In genomic region chr18:34330308-34330707, GRCh38 we compare ENCODE assay signal across 20 cellular contexts.
A peak's percentile ranks its signal among the peaks of the same experiment; 100 is the strongest.
DNase-seq lines count a peak whose midpoint lies in the region; ATAC-seq and TF ChIP-seq lines count a peak whose summit lies in the region.
"Had no signal": no experiment of that assay in that cellular context is flagged by ENCODE, and none has a peak within 500 bp of the region (broad histone marks: within the 10 kb centered on the region; RNA-seq: fewer than 3 reads in every experiment).

No MANE protein-coding gene starts in this region.

- no peaks in the 10 kb centered on the region for H3K9me3 ChIP-seq in A673 (ENCODE audit: low read depth, low read length, poor library complexity, severe bottlenecking)
- no peaks in the 10 kb centered on the region for H3K9me3 ChIP-seq in colonic mucosa

- H3K36me3 Mint-ChIP-seq in activated naive CD4-positive, alpha-beta T cell treated with anti-CD3 and anti-CD28 coated beads, Interleukin-2, amount 10 ng/mL, durations not matched to agents 7 days and 5 days = no peaks in the 10 kb centered on the region
- no peaks in the 10 kb centered on the region for H3K36me3 Mint-ChIP-seq in immature natural killer cell
- H3K36me3 Mint-ChIP-seq: activated naive CD8-positive, alpha-beta T cell treated with anti-CD3 and anti-CD28 coated beads, Interleukin-2, amount 10 ng/mL, durations not matched to agents 7 days and 5 days; stimulated activated memory B cell treated with anti-CD40 and anti-IgM and Interleukin-4, amounts not matched to agents 10 μg/mL and 1 μg/mL and 100 μg/mL, for 72 hours had no signal

- H3K9ac ChIP-seq in colonic mucosa (ENCODE audit: low read depth in 2 of 2, low read length in 2 of 2) = no peak overlapping the region

- H3K27ac Mint-ChIP-seq in activated naive CD4-positive, alpha-beta T cell treated with anti-CD3 and anti-CD28 coated beads, Interleukin-2, amount 10 ng/mL, durations not matched to agents 7 days and 5 days = no peak overlapping the region
- H3K27ac Mint-ChIP-seq in immature natural killer cell = no peak overlapping the region
- H3K27ac Mint-ChIP-seq: activated naive CD8-positive, alpha-beta T cell treated with anti-CD3 and anti-CD28 coated beads, Interleukin-2, amount 10 ng/mL, durations not matched to agents 7 days and 5 days; CD4-positive, alpha-beta T cell; stimulated activated memory B cell treated with anti-CD40 and anti-IgM and Interleukin-4, amounts not matched to agents 10 μg/mL and 1 μg/mL and 100 μg/mL, for 72 hours had no signal

- in situ Hi-C loops in GM13976 (cut with MboI; ENCODE audit: low sequenced_read_pairs, unreplicated experiment) = no loop called here

- DNase-seq in A673 (ENCODE audit: low spot score) (peak; percentile 71), GM13976 (ENCODE audit: low spot score) (peak; percentile 6), NCI-H526 treated with DMSO at 0.1 percent for 48 hours (lab: John Stamatoyannopoulos, UW) (peak; percentile 38), colonic mucosa (peak; percentile 22), NCI-H2196 (lab: John Stamatoyannopoulos, UW; ENCODE audit: unreplicated experiment) (no peak), immature natural killer cell (no peak)
- DNase-seq in activated naive CD4-positive, alpha-beta T cell treated with anti-CD3 and anti-CD28 coated beads, Interleukin-2, amount 10 ng/mL, durations not matched to agents 7 days and 5 days = no peak
- DNase-seq: activated naive CD8-positive, alpha-beta T cell treated with anti-CD3 and anti-CD28 coated beads, Interleukin-2, amount 10 ng/mL, durations not matched to agents 7 days and 5 days; CD4-positive, alpha-beta T cell; glutamatergic neuron; H9; KBM-7; left ventricle myocardium inferior; NCI-H2081; psoas muscle; stimulated activated CD4-positive, alpha-beta T cell treated with anti-CD3 and anti-CD28 coated beads, Interleukin-1b, Interleukin-23, amount 100 ng/mL, for 48 hours; SW 1271 had no signal

- H3K4me1 ChIP-seq in A673 (ENCODE audit: insufficient read depth, low read length, poor library complexity, severe bottlenecking) (peaks cover 8% of the 10 kb centered on the region), colonic mucosa (no peaks in the 10 kb centered on the region)
- H3K4me1 ChIP-seq: left ventricle myocardium inferior, psoas muscle had no signal

- H3K4me3 Mint-ChIP-seq in activated naive CD4-positive, alpha-beta T cell treated with anti-CD3 and anti-CD28 coated beads, Interleukin-2, amount 10 ng/mL, durations not matched to agents 7 days and 5 days = no peak overlapping the region
- H3K4me3 Mint-ChIP-seq in immature natural killer cell = no peak overlapping the region
- H3K4me3 Mint-ChIP-seq: activated naive CD8-positive, alpha-beta T cell treated with anti-CD3 and anti-CD28 coated beads, Interleukin-2, amount 10 ng/mL, durations not matched to agents 7 days and 5 days; CD4-positive, alpha-beta T cell; stimulated activated memory B cell treated with anti-CD40 and anti-IgM and Interleukin-4, amounts not matched to agents 10 μg/mL and 1 μg/mL and 100 μg/mL, for 72 hours had no signal

- intact Hi-C loops in A673 (cut with micrococcal nuclease; ENCODE audit: unreplicated experiment) = no loop called here
- intact Hi-C loops in colonic mucosa (cut with DNase I) = no loop called here

- CTCF ChIA-PET in A673 (lab: Charles Lee) = interaction anchor here (0.6 kb wide), 1 partner anchor 529 kb away, joined by 4 read pairs; no protein-coding TSS in a partner anchor
- CTCF ChIA-PET in activated naive CD4-positive, alpha-beta T cell treated with anti-CD3 and anti-CD28 coated beads, Interleukin-2, amount 10 ng/mL, durations not matched to agents 7 days and 5 days (lab: Charles Lee) = no interaction called here

- no peaks in the 10 kb centered on the region for H3K4me1 Mint-ChIP-seq in activated naive CD4-positive, alpha-beta T cell treated with anti-CD3 and anti-CD28 coated beads, Interleukin-2, amount 10 ng/mL, durations not matched to agents 7 days and 5 days
- no peaks in the 10 kb centered on the region for H3K4me1 Mint-ChIP-seq in immature natural killer cell
- H3K4me1 Mint-ChIP-seq: activated naive CD8-positive, alpha-beta T cell treated with anti-CD3 and anti-CD28 coated beads, Interleukin-2, amount 10 ng/mL, durations not matched to agents 7 days and 5 days; neural crest cell; stimulated activated memory B cell treated with anti-CD40 and anti-IgM and Interleukin-4, amounts not matched to agents 10 μg/mL and 1 μg/mL and 100 μg/mL, for 72 hours had no signal

- H3K27me3 ChIP-seq in A673 (replicated peaks; ENCODE audit: insufficient read depth, low read depth, low read length, poor library complexity) = no peaks in the 10 kb centered on the region
- H3K27me3 ChIP-seq in colonic mucosa = no peaks in the 10 kb centered on the region

- no peaks in the 10 kb centered on the region for H3K27me3 Mint-ChIP-seq in activated naive CD4-positive, alpha-beta T cell treated with anti-CD3 and anti-CD28 coated beads, Interleukin-2, amount 10 ng/mL, durations not matched to agents 7 days and 5 days
- H3K27me3 Mint-ChIP-seq in immature natural killer cell (ENCODE audit: low read depth in 3 of 3) = peaks cover 0 to 1% (median 0%) of the 10 kb centered on the region in 3 donors
- H3K27me3 Mint-ChIP-seq: activated naive CD8-positive, alpha-beta T cell treated with anti-CD3 and anti-CD28 coated beads, Interleukin-2, amount 10 ng/mL, durations not matched to agents 7 days and 5 days; CD4-positive, alpha-beta T cell; stimulated activated memory B cell treated with anti-CD40 and anti-IgM and Interleukin-4, amounts not matched to agents 10 μg/mL and 1 μg/mL and 100 μg/mL, for 72 hours had no signal

- no peak for ATAC-seq in esophagus mucosa
- ATAC-seq: psoas muscle; stimulated activated memory B cell treated with anti-CD40 and anti-IgM and Interleukin-4, amounts not matched to agents 10 μg/mL and 1 μg/mL and 100 μg/mL, for 72 hours had no signal

- H3K27ac ChIP-seq in A673 (ENCODE audit: low read depth, low read length, poor library complexity, severe bottlenecking) (no peak overlapping the region), colonic mucosa (no peak overlapping the region)
- H3K27ac ChIP-seq: left ventricle myocardium inferior, psoas muscle had no signal

- H3K36me3 ChIP-seq in A673 (ENCODE audit: insufficient read depth, low read length, poor library complexity, severe bottlenecking) = no peaks in the 10 kb centered on the region
- no peaks in the 10 kb centered on the region for H3K36me3 ChIP-seq in colonic mucosa
- H3K36me3 ChIP-seq: left ventricle myocardium inferior had no signal

- TF ChIP-seq CTCF in A673 (conservative IDR thresholded peaks at IDR 0.05; ENCODE audit: low read depth, low read length) (no peak), GM13976 (IDR thresholded peaks at IDR 0.05; ENCODE audit: borderline replicate concordance, control extremely low read depth, extremely low read depth, insufficient read depth, missing control alignments) (no peak), colonic mucosa (IDR thresholded peaks at IDR 0.05) (no peak)

- POLR2A ChIA-PET in A673 (lab: Charles Lee; ENCODE audit: low non-redundant PET) = no interaction called here

- no peak overlapping the region for H3K4me3 ChIP-seq in A673 (ENCODE audit: low read depth, low read length, poor library complexity, severe bottlenecking)
- H3K4me3 ChIP-seq in colonic mucosa = no peak overlapping the region
- H3K4me3 ChIP-seq: left ventricle myocardium inferior, psoas muscle had no signal

- peaks cover 6% of the 10 kb centered on the region for H3K9me3 Mint-ChIP-seq in activated naive CD4-positive, alpha-beta T cell treated with anti-CD3 and anti-CD28 coated beads, Interleukin-2, amount 10 ng/mL, durations not matched to agents 7 days and 5 days
- H3K9me3 Mint-ChIP-seq in immature natural killer cell = peaks cover 2 to 30% (median 11%) of the 10 kb centered on the region in 6 donors

- no TSS peak for BruUV-seq in A673 (replicated peaks; lab: Mats Ljungman, UMichigan)

Comparison
In these comparisons a context has a peak if more than half of its experiments do, and no peak if none do; other contexts are left out.
1. DNase-seq: peak in A673 (single experiment), GM13976 (single experiment), NCI-H526 treated with DMSO at 0.1 percent for 48 hours (single experiment) and colonic mucosa (single experiment); none in activated naive CD4-positive, alpha-beta T cell treated with anti-CD3 and anti-CD28 coated beads, Interleukin-2, amount 10 ng/mL, durations not matched to agents 7 days and 5 days (single experiment), NCI-H2196 (single experiment) and immature natural killer cell (0 of 3).